Comparison of ENCODE assay signal across 21 cellular contexts in the genomic region with DNA sequence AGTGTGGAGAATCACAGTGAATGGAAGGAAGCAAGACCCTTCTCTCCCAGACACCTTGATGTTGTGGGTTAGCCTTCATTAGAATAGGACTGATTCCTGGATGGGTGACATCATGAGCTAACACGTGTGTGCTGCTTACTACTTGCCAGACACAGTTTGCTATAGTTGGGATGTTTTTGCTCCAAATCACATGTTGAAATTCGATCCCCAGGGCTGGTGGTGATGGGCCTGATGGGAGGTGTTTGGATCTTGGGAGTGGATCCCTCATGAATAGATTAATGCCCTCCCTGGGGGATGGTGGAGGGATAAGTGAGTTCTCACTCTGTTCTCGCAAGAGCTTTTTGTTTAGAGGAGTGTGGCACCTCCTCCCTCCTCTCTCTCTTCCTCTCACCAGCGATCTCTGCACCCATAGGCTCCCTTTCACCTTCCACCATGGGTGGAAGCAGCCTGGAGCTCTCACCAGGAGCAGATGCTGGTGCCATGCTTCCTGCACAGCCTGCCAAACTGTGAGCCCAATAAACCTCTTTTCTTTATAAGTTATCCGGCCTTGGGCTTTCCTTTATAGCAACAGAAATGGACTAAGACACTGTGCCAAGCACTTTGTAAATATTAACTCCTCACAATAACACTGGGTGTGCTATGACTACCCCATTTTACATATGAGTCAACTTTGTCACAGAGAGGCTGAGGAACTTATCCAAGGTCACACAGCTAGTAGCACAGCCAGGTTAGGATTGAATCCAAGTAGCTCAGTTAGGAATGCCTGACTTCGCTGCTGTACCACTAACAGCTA.
DNase-seq lines count a peak whose midpoint lies in the region; ATAC-seq and TF ChIP-seq lines count a peak whose summit lies in the region.
"Had no signal": no experiment of that assay in that cellular context is flagged by ENCODE, and none has a peak within 500 bp of the region (broad histone marks: within the 10 kb centered on the region; RNA-seq: fewer than 3 reads in every experiment).

No MANE protein-coding gene starts in this region.

- ATAC-seq in HG03045 (IDR thresholded peaks at IDR 0.05; ENCODE audit: unreplicated experiment): no peak
- ATAC-seq: gastrocnemius medialis, left ventricle myocardium superior, pancreas had no signal

- H3K27ac ChIP-seq in esophagus muscularis mucosa (replicated peaks in 1 of 4): no peak overlapping the region
- H3K27ac ChIP-seq: gastrocnemius medialis, pancreas, PC-9, SJSA1, vagina had no signal

- no peaks in the 10 kb centered on the region for H3K9me3 ChIP-seq in esophagus muscularis mucosa
- H3K9me3 ChIP-seq: gastrocnemius medialis, pancreas, SJSA1, vagina had no signal

- peak overlapping the region in 2 of 3 experiments; percentile 56 to 63 for H3K27ac Mint-ChIP-seq in nephron

- H3K27me3 Mint-ChIP-seq in nephron (ENCODE audit: low read depth): peaks cover 23% of the 10 kb centered on the region

- WGBS in esophagus muscularis mucosa: 73% methylated on average over 5 of the region's 6 CpGs

- H3K4me3 ChIP-seq in esophagus muscularis mucosa: no peak overlapping the region
- H3K4me3 ChIP-seq: gastrocnemius medialis, pancreas, PC-9, SJSA1, vagina had no signal

- DNase-seq in DMS79 treated with DMSO at 0.1 percent for 48 hours (lab: John Stamatoyannopoulos, UW) (peak; percentile 57), NCI-H2171 treated with DMSO at 0.1 percent for 48 hours (lab: John Stamatoyannopoulos, UW) (peak; percentile 75), esophagus muscularis mucosa (ENCODE audit: extremely low spot score) (peak; percentile 85), D341Med (ENCODE audit: low spot score) (no peak), HUDEP-2 (lab: John Stamatoyannopoulos, UW; ENCODE audit: unreplicated experiment in 76 of 76) (no peak), medulla oblongata (ENCODE audit: extremely low spot score) (no peak)
- DNase-seq: activated CD4-positive, alpha-beta T cell treated with anti-CD3 and anti-CD28 coated beads for 1 hour; cerebellar nuclear complex; gastrocnemius medialis; left ventricle myocardium superior; MM.1S; NCI-H187; NCI-H526 treated with DMSO at 0.1 percent for 48 hours; pancreas; PC-9; stimulated activated CD4-positive, alpha-beta T cell treated with anti-CD3 and anti-CD28 coated beads, Interleukin-2, amount 100 ng/mL, for 48 hours; T-helper 9 cell had no signal

- no peaks in the 10 kb centered on the region for H3K4me1 ChIP-seq in esophagus muscularis mucosa
- H3K4me1 ChIP-seq: gastrocnemius medialis, pancreas, vagina had no signal

- no peak for TF ChIP-seq EP300 in esophagus muscularis mucosa (IDR thresholded peaks at IDR 0.05)

- H3K9me3 Mint-ChIP-seq in nephron: no peaks in the 10 kb centered on the region

- intact Hi-C loops in esophagus muscularis mucosa (cut with DNase I): loop anchor here (2.0 kb wide), 1 partner anchor 40 kb away; no protein-coding TSS in a partner anchor

- peaks cover 49% of the 10 kb centered on the region for H3K4me1 Mint-ChIP-seq in nephron

- no peak overlapping the region for H3K4me3 Mint-ChIP-seq in nephron

- H3K36me3 ChIP-seq in esophagus muscularis mucosa: no peaks in the 10 kb centered on the region
- H3K36me3 ChIP-seq: gastrocnemius medialis, pancreas, SJSA1, vagina had no signal

- no peaks in the 10 kb centered on the region for H3K36me3 Mint-ChIP-seq in nephron (ENCODE audit: low read depth)

- TF ChIP-seq CTCF in esophagus muscularis mucosa (IDR thresholded peaks at IDR 0.05): no peak
- TF ChIP-seq CTCF in nephron (IDR thresholded peaks at IDR 0.05; ENCODE audit: unreplicated experiment in 3 of 3): no peak

- TF ChIP-seq POLR2A in esophagus muscularis mucosa (IDR thresholded peaks at IDR 0.05; ENCODE audit: low read depth): no peak

- peaks cover 0 to 8% (median 0%) of the 10 kb centered on the region in 4 donors for H3K27me3 ChIP-seq in esophagus muscularis mucosa
- H3K27me3 ChIP-seq: pancreas, SJSA1, vagina had no signal

Comparison
In these comparisons a context has a peak if more than half of its experiments do, and no peak if none do; other contexts are left out.
1. DNase-seq: peak in DMS79 treated with DMSO at 0.1 percent for 48 hours (single experiment), NCI-H2171 treated with DMSO at 0.1 percent for 48 hours (single experiment) and esophagus muscularis mucosa (single experiment); none in D341Med (single experiment), HUDEP-2 (0 of 76) and medulla oblongata (single experiment).